7 cellular contexts compared by ENCODE assay signal in genomic region chr12:51950682-51951198, GRCh38. TPM values are rescaled to one million over a fixed set of nuclear protein-coding genes. Genes with fewer than 3 reads are reported as not detected.
A peak's percentile ranks its signal among the peaks of the same experiment; 100 is the strongest.
DNase-seq lines count a peak whose midpoint lies in the region; ATAC-seq and TF ChIP-seq lines count a peak whose summit lies in the region.

No MANE protein-coding gene starts in this region.

- peaks cover 6% of the 10 kb centered on the region for H3K4me1 Mint-ChIP-seq in activated T-helper 2 cell treated with anti-CD3 and anti-CD28 coated beads, Interferon-gamma antibody, Interleukin-2, Interleukin-4, amounts not matched to agents 10 μg/mL and 5 μg/mL and 100 μg/mL, durations not matched to agents 14 hours and 24 hours and 36 hours (ENCODE audit: low read depth)

- H3K9ac ChIP-seq in stomach smooth muscle (ENCODE audit: low read length in 2 of 2), result peak overlapping the region; percentile 68 to 70

- POLR2A ChIA-PET in HEK293T (lab: Yijun Ruan, JAX), result interaction anchor here (1.6 kb wide), 1 partner anchor 20 kb away, joined by 4 read pairs; no protein-coding TSS in a partner anchor

- peak overlapping the region; percentile 82 to 86 for H3K4me3 ChIP-seq in stomach smooth muscle (ENCODE audit: low read length in 2 of 2)

- peak; percentile 22 for ATAC-seq in HG03135 (IDR thresholded peaks at IDR 0.05; ENCODE audit: unreplicated experiment)
- ATAC-seq in GM19467 (IDR thresholded peaks at IDR 0.05; ENCODE audit: unreplicated experiment), result no peak

- H3K27me3 ChIP-seq in stomach smooth muscle (ENCODE audit: control insufficient read depth in 1 of 2, insufficient read depth in 2 of 2, low read length in 2 of 2), result no peaks in the 10 kb centered on the region

- peaks cover 72% of the 10 kb centered on the region for H3K27me3 Mint-ChIP-seq in activated T-helper 2 cell treated with anti-CD3 and anti-CD28 coated beads, Interferon-gamma antibody, Interleukin-2, Interleukin-4, amounts not matched to agents 10 μg/mL and 5 μg/mL and 100 μg/mL, durations not matched to agents 14 hours and 24 hours and 36 hours (ENCODE audit: low read depth)

- H3K9me3 ChIP-seq in stomach smooth muscle (ENCODE audit: control insufficient read depth in 2 of 2, low read length in 2 of 2), result no peaks in the 10 kb centered on the region

- H3K27ac Mint-ChIP-seq in activated T-helper 2 cell treated with anti-CD3 and anti-CD28 coated beads, Interferon-gamma antibody, Interleukin-2, Interleukin-4, amounts not matched to agents 10 μg/mL and 5 μg/mL and 100 μg/mL, durations not matched to agents 14 hours and 24 hours and 36 hours, result no peak overlapping the region

- no peaks in the 10 kb centered on the region for H3K36me3 ChIP-seq in stomach smooth muscle (ENCODE audit: control insufficient read depth in 2 of 2, insufficient read depth in 2 of 2, low read length in 2 of 2)

- H3K4me1 ChIP-seq in stomach smooth muscle (ENCODE audit: control insufficient read depth, insufficient read depth, low read length), result peaks cover 22% of the 10 kb centered on the region

- peak overlapping the region; percentile 80 for H3K4me3 Mint-ChIP-seq in activated T-helper 2 cell treated with anti-CD3 and anti-CD28 coated beads, Interferon-gamma antibody, Interleukin-2, Interleukin-4, amounts not matched to agents 10 μg/mL and 5 μg/mL and 100 μg/mL, durations not matched to agents 14 hours and 24 hours and 36 hours (ENCODE audit: low read depth)

- H3K27ac ChIP-seq in stomach smooth muscle (ENCODE audit: low read length), result no peak overlapping the region

- intact Hi-C loops in activated T-helper 2 cell treated with anti-CD3 and anti-CD28 coated beads, Interferon-gamma antibody, Interleukin-2, Interleukin-4, amounts not matched to agents 10 μg/mL and 5 μg/mL and 100 μg/mL, durations not matched to agents 14 hours and 24 hours and 36 hours (cut with micrococcal nuclease), result loop anchor here (1.0 to 2.0 kb wide), 2 partner anchors 21 to 30 kb away; no protein-coding TSS in a partner anchor

- DNase-seq in activated T-helper 2 cell treated with anti-CD3 and anti-CD28 coated beads, Interferon-gamma antibody, Interleukin-2, Interleukin-4, amounts not matched to agents 10 μg/mL and 5 μg/mL and 100 μg/mL, durations not matched to agents 14 hours and 24 hours and 36 hours (ENCODE audit: low spot score), result no peak
- DNase-seq in inferior parietal cortex (ENCODE audit: extremely low spot score) (peak; percentile 61), retina (no peak), HEK293T (ENCODE audit: extremely low spot score) (no peak)

- no peaks in the 10 kb centered on the region for H3K9me3 Mint-ChIP-seq in activated T-helper 2 cell treated with anti-CD3 and anti-CD28 coated beads, Interferon-gamma antibody, Interleukin-2, Interleukin-4, amounts not matched to agents 10 μg/mL and 5 μg/mL and 100 μg/mL, durations not matched to agents 14 hours and 24 hours and 36 hours

- no peaks in the 10 kb centered on the region for H3K36me3 Mint-ChIP-seq in activated T-helper 2 cell treated with anti-CD3 and anti-CD28 coated beads, Interferon-gamma antibody, Interleukin-2, Interleukin-4, amounts not matched to agents 10 μg/mL and 5 μg/mL and 100 μg/mL, durations not matched to agents 14 hours and 24 hours and 36 hours (ENCODE audit: low read depth)

- CTCF ChIA-PET in HEK293T (lab: Yijun Ruan, JAX), result interaction anchor here (0.6 kb wide), 1 partner anchor 127 kb away, joined by 3 read pairs; no protein-coding TSS in a partner anchor

TF ChIP-seq in HEK293T, 16 proteins besides CTCF, POLR2A, EP300 and RAD21:
- TF ChIP-seq HDGF (IDR thresholded peaks at IDR 0.05; ENCODE audit: borderline replicate concordance) (no peak), SUZ12 (IDR thresholded peaks at IDR 0.05) (no peak), LEF1 (IDR thresholded peaks at IDR 0.05; ENCODE audit: borderline replicate concordance) (no peak)
TF ChIP-seq in HEK293T: peak in this region for 0.

RNA-seq across cellular contexts. Expression of gene ACVR1B, which starts 0.8 kb away (rescaled TPM):
- total RNA-seq in activated T-helper 2 cell treated with anti-CD3 and anti-CD28 coated beads, Interferon-gamma antibody, Interleukin-2, Interleukin-4, amounts not matched to agents 10 μg/mL and 5 μg/mL and 100 μg/mL, durations not matched to agents 14 hours and 24 hours and 36 hours, result 2.4 and 2.5 TPM in 2 replicates

RNA-seq across cellular contexts. Expression of gene ACVRL1, which starts 43.4 kb away (rescaled TPM):
- not detected in 2 replicates for total RNA-seq in activated T-helper 2 cell treated with anti-CD3 and anti-CD28 coated beads, Interferon-gamma antibody, Interleukin-2, Interleukin-4, amounts not matched to agents 10 μg/mL and 5 μg/mL and 100 μg/mL, durations not matched to agents 14 hours and 24 hours and 36 hours

RNA-seq across cellular contexts. Expression of gene TAMALIN, which starts 56.0 kb away (rescaled TPM):
- total RNA-seq in activated T-helper 2 cell treated with anti-CD3 and anti-CD28 coated beads, Interferon-gamma antibody, Interleukin-2, Interleukin-4, amounts not matched to agents 10 μg/mL and 5 μg/mL and 100 μg/mL, durations not matched to agents 14 hours and 24 hours and 36 hours, result 6.0 and 6.1 TPM in 2 replicates
